ENCODE assay signal across 25 cellular contexts in the genomic region with DNA sequence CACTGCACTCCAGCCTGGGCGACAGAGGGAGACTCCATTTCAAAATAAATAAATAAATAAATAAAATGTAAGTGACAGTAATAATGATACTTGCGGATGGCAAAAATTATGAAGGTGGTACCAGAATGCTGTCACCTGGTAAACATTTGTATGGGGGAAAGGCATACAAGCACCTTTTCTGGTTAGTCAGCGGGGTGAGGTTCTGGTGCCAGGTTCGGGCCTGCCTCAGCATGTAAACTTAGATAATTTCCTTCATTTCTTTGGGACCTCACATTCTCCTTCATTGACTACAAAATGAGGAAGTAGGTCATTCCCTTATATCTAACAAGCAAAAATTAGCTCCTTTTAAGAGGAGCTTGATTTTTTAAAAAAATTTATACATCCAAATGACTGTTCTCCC. TPM values are rescaled to one million over a fixed set of nuclear protein-coding genes. Genes with fewer than 3 reads are reported as not detected.
"Had no signal": no experiment of that assay in that cellular context is flagged by ENCODE, and none has a peak within 500 bp of the region (broad histone marks: within the 10 kb centered on the region; RNA-seq: fewer than 3 reads in every experiment).

No MANE protein-coding gene starts in this region.

- H3K27ac ChIP-seq: body of pancreas, gastrocnemius medialis, pancreas, psoas muscle, right atrium auricular region, spleen, thoracic aorta had no signal

- H3K4me1 Mint-ChIP-seq: nephron progenitor cell had no signal

- H3K27me3 ChIP-seq: body of pancreas, gastrocnemius medialis, pancreas, right atrium auricular region, spleen had no signal

- H3K4me3 Mint-ChIP-seq: activated CD4-positive, alpha-beta T cell treated with anti-CD3 and anti-CD28 coated beads, Interleukin-2, amount 10 ng/mL, durations not matched to agents 24 days and 14 days; activated CD8-positive, alpha-beta memory T cell treated with anti-CD3 and anti-CD28 coated beads, Interleukin-2, amount 10 ng/mL, durations not matched to agents 7 days and 5 days; activated CD8-positive, alpha-beta T cell treated with anti-CD3 and anti-CD28 coated beads for 36 hours; activated naive CD4-positive, alpha-beta T cell treated with anti-CD3 and anti-CD28 coated beads, Interleukin-2, amount 50 U/mL, for 24 hours; activated T-helper 1 cell treated with anti-CD3 and anti-CD28 coated beads, Interleukin-12 subunit alpha, Interleukin-12 subunit beta, Interleukin-2, Interleukin-4 antibody, amounts not matched to agents 30 ng/mL and 10 ng/mL and 1 ng/mL, durations not matched to agents 14 hours and 24 hours and 36 hours; dendritic cell treated with granulocyte-macrophage colony-stimulating factor and Interleukin-4, amounts not matched to agents 40 ng/mL and 50 ng/mL, for 4 days; memory B cell; nephron progenitor cell; type B pancreatic cell had no signal

- H3K9me3 Mint-ChIP-seq: activated CD4-positive, alpha-beta T cell treated with anti-CD3 and anti-CD28 coated beads, Interleukin-2, amount 10 ng/mL, durations not matched to agents 24 days and 14 days; activated CD8-positive, alpha-beta T cell treated with anti-CD3 and anti-CD28 coated beads for 36 hours; activated naive CD4-positive, alpha-beta T cell treated with anti-CD3 and anti-CD28 coated beads, Interleukin-2, amount 50 U/mL, for 24 hours; activated T-helper 1 cell treated with anti-CD3 and anti-CD28 coated beads, Interleukin-12 subunit alpha, Interleukin-12 subunit beta, Interleukin-2, Interleukin-4 antibody, amounts not matched to agents 30 ng/mL and 10 ng/mL and 1 ng/mL, durations not matched to agents 14 hours and 24 hours and 36 hours; dendritic cell treated with granulocyte-macrophage colony-stimulating factor and Interleukin-4, amounts not matched to agents 40 ng/mL and 50 ng/mL, for 4 days; memory B cell; nephron progenitor cell; type B pancreatic cell had no signal

- H3K27me3 Mint-ChIP-seq: activated CD4-positive, alpha-beta T cell treated with anti-CD3 and anti-CD28 coated beads, Interleukin-2, amount 10 ng/mL, durations not matched to agents 24 days and 14 days; activated CD8-positive, alpha-beta memory T cell treated with anti-CD3 and anti-CD28 coated beads, Interleukin-2, amount 10 ng/mL, durations not matched to agents 7 days and 5 days; activated CD8-positive, alpha-beta T cell treated with anti-CD3 and anti-CD28 coated beads for 36 hours; activated naive CD4-positive, alpha-beta T cell treated with anti-CD3 and anti-CD28 coated beads, Interleukin-2, amount 50 U/mL, for 24 hours; dendritic cell treated with granulocyte-macrophage colony-stimulating factor and Interleukin-4, amounts not matched to agents 40 ng/mL and 50 ng/mL, for 4 days; memory B cell; type B pancreatic cell had no signal

- H3K9me3 ChIP-seq: body of pancreas, gastrocnemius medialis, pancreas, psoas muscle, right atrium auricular region, spleen, thoracic aorta had no signal

- H3K4me1 ChIP-seq: pancreas had no signal

- DNase-seq: activated CD4-positive, alpha-beta T cell treated with anti-CD3 and anti-CD28 coated beads, Interleukin-2, amount 10 ng/mL, durations not matched to agents 24 days and 14 days; activated CD4-positive, CD25-positive, alpha-beta regulatory T cell; activated CD8-positive, alpha-beta memory T cell treated with anti-CD3 and anti-CD28 coated beads, Interleukin-2, amount 10 ng/mL, durations not matched to agents 7 days and 5 days; activated CD8-positive, alpha-beta T cell treated with anti-CD3 and anti-CD28 coated beads for 36 hours; activated gamma-delta T cell treated with Interleukin-2 at 50 U/mL for 16 hours; activated T-cell treated with anti-CD3 and anti-CD28 coated beads for 4 hours; anterior cingulate cortex; body of pancreas; caudate nucleus; effector CD4-positive, alpha-beta T cell; gastrocnemius medialis; hippocampal formation; nephron progenitor cell; pancreas; psoas muscle; spleen; stimulated activated CD4-positive, alpha-beta T cell treated with anti-CD3 and anti-CD28 coated beads, Interleukin-4, amount 100 ng/mL, for 1 hour; stimulated activated naive CD4-positive, alpha-beta T cell treated with Interleukin-2 at 50 U/mL for 16 hours had no signal

- H3K4me3 ChIP-seq: body of pancreas, gastrocnemius medialis, pancreas, psoas muscle, right atrium auricular region, spleen, thoracic aorta had no signal

- H3K27ac Mint-ChIP-seq: activated CD4-positive, alpha-beta T cell treated with anti-CD3 and anti-CD28 coated beads, Interleukin-2, amount 10 ng/mL, durations not matched to agents 24 days and 14 days; activated CD8-positive, alpha-beta memory T cell treated with anti-CD3 and anti-CD28 coated beads, Interleukin-2, amount 10 ng/mL, durations not matched to agents 7 days and 5 days; activated CD8-positive, alpha-beta T cell treated with anti-CD3 and anti-CD28 coated beads for 36 hours; activated T-helper 1 cell treated with anti-CD3 and anti-CD28 coated beads, Interleukin-12 subunit alpha, Interleukin-12 subunit beta, Interleukin-2, Interleukin-4 antibody, amounts not matched to agents 30 ng/mL and 10 ng/mL and 1 ng/mL, durations not matched to agents 14 hours and 24 hours and 36 hours; dendritic cell treated with granulocyte-macrophage colony-stimulating factor and Interleukin-4, amounts not matched to agents 40 ng/mL and 50 ng/mL, for 4 days; memory B cell; type B pancreatic cell had no signal

- ATAC-seq: activated CD8-positive, alpha-beta memory T cell treated with anti-CD3 and anti-CD28 coated beads, Interleukin-2, amount 10 ng/mL, durations not matched to agents 7 days and 5 days; activated CD8-positive, alpha-beta T cell treated with anti-CD3 and anti-CD28 coated beads for 36 hours; body of pancreas; gastrocnemius medialis; pancreas; psoas muscle had no signal

RNA-seq across cellular contexts. Expression of gene RDH12, which starts 38.1 kb away (rescaled TPM):
- total RNA-seq: activated CD4-positive, alpha-beta T cell treated with anti-CD3 and anti-CD28 coated beads, Interleukin-2, amount 10 ng/mL, durations not matched to agents 24 days and 14 days; activated CD8-positive, alpha-beta memory T cell treated with anti-CD3 and anti-CD28 coated beads, Interleukin-2, amount 10 ng/mL, durations not matched to agents 7 days and 5 days; activated CD8-positive, alpha-beta T cell treated with anti-CD3 and anti-CD28 coated beads for 36 hours; activated T-helper 1 cell treated with anti-CD3 and anti-CD28 coated beads, Interleukin-12 subunit alpha, Interleukin-12 subunit beta, Interleukin-2, Interleukin-4 antibody, amounts not matched to agents 30 ng/mL and 10 ng/mL and 1 ng/mL, durations not matched to agents 14 hours and 24 hours and 36 hours; psoas muscle; right atrium auricular region; spleen; thoracic aorta had no signal
